In the genomic region with DNA sequence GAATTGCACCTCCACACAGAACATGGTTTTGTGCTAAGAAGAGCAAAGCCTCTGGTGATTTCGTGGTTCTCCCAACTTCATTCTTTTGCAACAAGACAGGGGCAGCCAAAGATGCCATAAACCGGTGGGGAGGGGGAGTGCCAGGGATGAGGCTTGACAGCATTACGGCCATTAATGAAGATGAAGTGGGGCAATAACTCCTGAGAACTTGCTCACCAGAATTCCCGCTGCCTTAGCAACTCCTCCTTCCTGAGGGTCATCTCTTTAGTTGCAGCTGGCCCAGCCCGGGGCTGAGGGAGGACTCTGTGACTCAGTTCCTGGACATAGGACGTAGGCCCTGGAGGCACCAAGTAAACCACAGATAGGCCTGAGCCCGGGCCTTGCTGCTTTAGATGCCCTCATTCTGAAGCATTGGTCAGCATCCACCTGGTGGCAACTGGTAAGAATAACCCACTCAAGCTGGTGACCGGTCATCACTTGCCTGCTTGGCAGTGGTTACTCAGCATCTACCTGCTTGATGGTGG, we compare ENCODE assay signal across 21 cellular contexts.
"Had no signal": no experiment of that assay in that cellular context is flagged by ENCODE, and none has a peak within 500 bp of the region (broad histone marks: within the 10 kb centered on the region; RNA-seq: fewer than 3 reads in every experiment).

No MANE protein-coding gene starts in this region.

- H3K4me3 ChIP-seq: adrenal gland, SK-N-MC had no signal

- H3K4me3 Mint-ChIP-seq: activated CD8-positive, alpha-beta T cell treated with anti-CD3 and anti-CD28 coated beads for 36 hours; activated naive CD8-positive, alpha-beta T cell treated with anti-CD3 and anti-CD28 coated beads, Interleukin-2, amount 10 ng/mL, durations not matched to agents 7 days and 5 days; T-cell had no signal

- H3K9me3 Mint-ChIP-seq: activated CD8-positive, alpha-beta T cell treated with anti-CD3 and anti-CD28 coated beads for 36 hours; T-cell had no signal

- H3K36me3 Mint-ChIP-seq: activated naive CD8-positive, alpha-beta T cell treated with anti-CD3 and anti-CD28 coated beads, Interleukin-2, amount 10 ng/mL, durations not matched to agents 7 days and 5 days; T-cell had no signal

- H3K27ac ChIP-seq: adrenal gland, SK-N-MC, VCaP had no signal

- DNase-seq: activated CD4-positive, alpha-beta T cell treated with anti-CD3 and anti-CD28 coated beads for 4 hours; activated CD8-positive, alpha-beta memory T cell treated with anti-CD3 and anti-CD28 coated beads, Interleukin-2, amount 50 U/mL, for 4 hours; activated CD8-positive, alpha-beta T cell treated with anti-CD3 and anti-CD28 coated beads for 36 hours; activated naive CD4-positive, alpha-beta T cell treated with anti-CD3 and anti-CD28 coated beads, Interleukin-2, amount 50 U/mL, for 16 hours; activated naive CD8-positive, alpha-beta T cell treated with anti-CD3 and anti-CD28 coated beads, Interleukin-2, amount 10 ng/mL, durations not matched to agents 7 days and 5 days; adrenal gland; anterior cingulate cortex; cerebellar nuclear complex; MM.1S; NCI-H1105; NCI-H1436; NCI-H1694 treated with DMSO at 0.1 percent for 48 hours; NCI-H2029 treated with DMSO at 0.1 percent for 48 hours; NCI-H510A treated with DMSO at 0.1 percent for 48 hours; NCI-H69; NK-92 treated with Interleukin-12 subunit alpha and Interleukin-12 subunit beta, amount 100 ng/mL, for 24 hours; OCI-M1; T-cell; T-helper 2 cell had no signal

- H3K4me1 ChIP-seq: adrenal gland had no signal

- H3K36me3 ChIP-seq: adrenal gland had no signal

- H3K27ac Mint-ChIP-seq: activated CD8-positive, alpha-beta T cell treated with anti-CD3 and anti-CD28 coated beads for 36 hours; activated naive CD8-positive, alpha-beta T cell treated with anti-CD3 and anti-CD28 coated beads, Interleukin-2, amount 10 ng/mL, durations not matched to agents 7 days and 5 days; T-cell had no signal

- H3K9me3 ChIP-seq: adrenal gland had no signal
